ENCODE assay signal across 8 cellular contexts in genomic region chr17:40122944-40123810, GRCh38. TPM values are rescaled to one million over a fixed set of nuclear protein-coding genes. Genes with fewer than 3 reads are reported as not detected.
A peak's percentile ranks its signal among the peaks of the same experiment; 100 is the strongest.
DNase-seq lines count a peak whose midpoint lies in the region; ATAC-seq, FAIRE-seq and TF ChIP-seq lines count a peak whose summit lies in the region.

No MANE protein-coding gene starts in this region.

- H3K9me3 ChIP-seq in Karpas-422 (ENCODE audit: low read length) (no peaks in the 10 kb centered on the region), GM12878 (replicated peaks; ENCODE audit: control insufficient read depth, insufficient read depth, low read length) (no peaks in the 10 kb centered on the region), iPS DF 6.9 (ENCODE audit: control insufficient read depth, insufficient read depth, low read length) (no peaks in the 10 kb centered on the region), gastrocnemius medialis (no peaks in the 10 kb centered on the region)

- under 1% methylated on average over 43 of the region's 48 CpGs for WGBS in GM12878 (ENCODE audit: insufficient coverage, insufficient replicate concordance, low lambda C conversion rate, missing lambda C conversion rate)
- 100% methylated on average over 1 of the region's 48 CpGs for WGBS in iPS DF 6.9 (ENCODE audit: insufficient coverage, insufficient read length)

- in situ Hi-C loops in GM12878 (cut with MboI): no loop called here
- in situ Hi-C loops in gastrocnemius medialis (cut with MboI; ENCODE audit: low sequenced_read_pairs in 4 of 4): no loop called here

- no TSS peak for BruUV-seq in GM12878 (replicated peaks; lab: Mats Ljungman, UMichigan)

- peak; percentile 19 for TF ChIP-seq POLR2A in GM18526 (IDR thresholded peaks at IDR 0.05; ENCODE audit: extremely low read depth, insufficient read length)
- peak; percentile 7; the same call in 1 of the 2 replicates for TF ChIP-seq POLR2A in GM12878 (IDR thresholded peaks at IDR 0.05; ENCODE audit: low read depth, low read length)
- peak in 1 of 2 donors; percentile 11 for TF ChIP-seq POLR2A in gastrocnemius medialis (IDR thresholded peaks at IDR 0.05)

- H3K4me1 ChIP-seq in Karpas-422 (ENCODE audit: low read length) (peaks cover 23% of the 10 kb centered on the region), GM12878 (ENCODE audit: control insufficient read depth, insufficient read depth, low read length) (peaks cover 6% of the 10 kb centered on the region), iPS DF 6.9 (ENCODE audit: control insufficient read depth, insufficient read depth, low read length) (no peaks in the 10 kb centered on the region), gastrocnemius medialis (peaks cover 25 to 29% of the 10 kb centered on the region in 2 donors)

- intact Hi-C loops in GM12878 (cut with micrococcal nuclease; ENCODE audit: unreplicated experiment): loop anchor here (1.0 kb wide), 1 partner anchor 17 kb away; the partner anchor contains the start of gene CASC3
- intact Hi-C loops in gastrocnemius medialis (cut with DNase I; ENCODE audit: low total_unique reads): loop anchor here (5.0 kb wide), 1 partner anchor 219 kb away; no protein-coding TSS in a partner anchor

- RAD21 ChIA-PET in GM12878 (lab: Charles Lee; ENCODE audit: unreplicated experiment): interaction anchor here (0.8 to 5.2 kb wide), 10 partner anchors 10 to 110 kb away, joined by 3 to 64 read pairs (median 6); partner anchors contain the start of gene CASC3

- H3K36me3 ChIP-seq in Karpas-422 (ENCODE audit: insufficient read depth, low read length): peaks cover 19% of the 10 kb centered on the region; the same call in 1 of the 2 replicates
- peaks cover 0 to 9% of the 10 kb centered on the region in 2 experiments; a peak in 3 of 4 replicates for H3K36me3 ChIP-seq in GM12878 (ENCODE audit: control insufficient read depth in 2 of 2, insufficient read depth in 2 of 2, low read length in 1 of 2)
- H3K36me3 ChIP-seq in iPS DF 6.9 (ENCODE audit: control insufficient read depth, insufficient read depth, low read length): peaks cover 6% of the 10 kb centered on the region; the same call in 1 of the 2 replicates
- peaks cover 0 to 23% of the 10 kb centered on the region in 2 donors for H3K36me3 ChIP-seq in gastrocnemius medialis

- H4K20me1 ChIP-seq in Karpas-422 (ENCODE audit: insufficient read depth, low read depth, low read length) (peaks cover 4% of the 10 kb centered on the region; the same call in 1 of the 2 replicates), GM12878 (ENCODE audit: control insufficient read depth, insufficient read depth) (peaks cover 6% of the 10 kb centered on the region)

- H3K27ac ChIP-seq in Karpas-422 (ENCODE audit: low read length) (peak overlapping the region; percentile 78), GM12878 (ENCODE audit: control insufficient read depth, insufficient read depth) (peak overlapping the region; percentile 71), iPS DF 6.9 (ENCODE audit: low read length) (no peak overlapping the region), gastrocnemius medialis (peak overlapping the region; percentile 93 to 100 (median 99))

- H3K9ac ChIP-seq in Karpas-422 (ENCODE audit: low read length): peak overlapping the region; percentile 93
- peak overlapping the region; percentile 90 for H3K9ac ChIP-seq in GM12878 (ENCODE audit: control insufficient read depth, insufficient read depth, low read length)

- peak; percentile 34 for DNase-seq in AG10803 (ENCODE audit: low read depth)
- DNase-seq in Karpas-422: peak; percentile 81
- no peak for DNase-seq in GM12878 (ENCODE audit: low read depth, low spot score)
- DNase-seq in iPS DF 6.9 (ENCODE audit: low read depth, low spot score): no peak
- DNase-seq in gastrocnemius medialis: no peak

- H3K27me3 ChIP-seq in Karpas-422 (ENCODE audit: low read length) (no peaks in the 10 kb centered on the region), GM12878 (replicated peaks in 1 of 2; ENCODE audit: control insufficient read depth in 2 of 2, insufficient read depth in 2 of 2, low read length in 1 of 2) (no peaks in the 10 kb centered on the region), iPS DF 6.9 (ENCODE audit: control insufficient read depth, insufficient read depth, low read length) (no peaks in the 10 kb centered on the region), gastrocnemius medialis (no peaks in the 10 kb centered on the region)

- FAIRE-seq in GM12878 (lab: Jason Lieb, UNC): no peak

- TF ChIP-seq RAD21 in GM12878 (IDR thresholded peaks at IDR 0.05; ENCODE audit: insufficient read depth, low read depth, low read length): no peak

- H3K4me3 ChIP-seq in AG10803 (ENCODE audit: low read length) (peak overlapping the region; percentile 97), Karpas-422 (ENCODE audit: low read length) (peak overlapping the region; percentile 95), GM12878 (peak overlapping the region; percentile 99), iPS DF 6.9 (ENCODE audit: low read length) (peak overlapping the region; percentile 66), gastrocnemius medialis (peak overlapping the region; percentile 69 to 100 (median 95))

- no peaks in the 10 kb centered on the region for H3K9me2 ChIP-seq in Karpas-422 (replicated peaks; ENCODE audit: insufficient read depth, low read length)

- no peak for TF ChIP-seq CTCF in AG10803 (conservative IDR thresholded peaks at IDR 0.05; ENCODE audit: low read length)
- no peak for TF ChIP-seq CTCF in GM12878 (IDR thresholded peaks at IDR 0.05 in 2 of 3, conservative IDR thresholded peaks at IDR 0.05 in 1 of 3; ENCODE audit: control insufficient read depth in 2 of 3, extremely low read depth in 1 of 3, insufficient read depth in 1 of 3, low read depth in 3 of 3, low read length in 3 of 3)
- no peak for TF ChIP-seq CTCF in gastrocnemius medialis (IDR thresholded peaks at IDR 0.05 in 4 of 5, conservative IDR thresholded peaks at IDR 0.05 in 1 of 5)

- CTCF ChIA-PET in GM12878 (lab: Yijun Ruan, JAX): interaction anchor here (0.6 to 6.3 kb wide), 13 partner anchors 9 to 501 kb away, joined by 3 to 87 read pairs (median 5); partner anchors contain the start of gene CASC3

- TF ChIP-seq EP300 in GM12878 (IDR thresholded peaks at IDR 0.05; ENCODE audit: borderline replicate concordance in 1 of 2, control insufficient read depth in 1 of 2, low read depth in 2 of 2, low read length in 2 of 2): no peak

- POLR2A ChIA-PET in GM12878 (lab: Charles Lee): interaction anchor here (0.6 to 5.6 kb wide), 12 partner anchors 10 to 188 kb away, joined by 3 to 45 read pairs (median 6); partner anchors contain the start of genes CASC3 and NR1D1

- H3K79me2 ChIP-seq in Karpas-422 (ENCODE audit: low read length) (peaks cover 54% of the 10 kb centered on the region), GM12878 (ENCODE audit: control insufficient read depth, insufficient read depth, low read length) (peaks cover 53% of the 10 kb centered on the region)

- no peak overlapping the region for H2AFZ ChIP-seq in Karpas-422 (ENCODE audit: low read length)
- peak overlapping the region; percentile 21; the same call in 1 of the 2 replicates for H2AFZ ChIP-seq in GM12878 (ENCODE audit: control insufficient read depth, low read depth, low read length)

- SMC1A ChIA-PET in GM12878 (lab: Charles Lee; ENCODE audit: uncharacterized antibody, unreplicated experiment): interaction anchor here (1.2 to 5.4 kb wide), 12 partner anchors 8 to 166 kb away, joined by 3 to 49 read pairs (median 6); partner anchors contain the start of gene CASC3

- H3K4me2 ChIP-seq in Karpas-422 (ENCODE audit: low read depth, low read length, poor library complexity, severe bottlenecking) (peak overlapping the region; percentile 77), GM12878 (ENCODE audit: control insufficient read depth, insufficient read depth) (peak overlapping the region; percentile 96)

- ATAC-seq in SK-N-SH treated with all-trans-retinoic acid at 6 μM for 48 hours: peak; percentile 28
- peak; percentile 37 for ATAC-seq in GM12878
- ATAC-seq in gastrocnemius medialis: peak; percentile 26 to 35
- ATAC-seq in HG03571 (IDR thresholded peaks at IDR 0.05; ENCODE audit: unreplicated experiment): no peak

RNA-seq across cellular contexts. Expression of gene MSL1, which starts 1.4 kb away (rescaled TPM):
- 48.6 and 53.2 TPM in 2 replicates for total RNA-seq in Karpas-422 (2014; rRNA removed; shearing (Covaris generic); ENCODE audit: low replicate concordance)
- 146 and 147 TPM in 2 replicates for total RNA-seq in GM12878 (2013; cell fraction: nucleolus; rRNA removed)
- total RNA-seq in GM12878 (2014; rRNA removed) (56.3 and 57.6 TPM in 2 replicates), GM12878 (2014; rRNA removed; fragmentation: Illumina TruSeq; extraction: Trizol) (56.4 and 56.5 TPM in 2 replicates), GM12878 (2021) (47.8 and 50.6 TPM in 2 replicates), gastrocnemius medialis (10 to 100 TPM; 75.7 to 96.3 (median 85.9) TPM)
- 38.1 TPM for polyA plus RNA-seq in GM12878 (2011; ENCODE audit: low read depth)
- polyA plus RNA-seq in GM12878 (2011; rRNA removed) (80.9 and 101 TPM in 2 replicates), GM12878 (2014; fragmentation: Illumina TruSeq; extraction: Trizol) (95.2 and 110 TPM in 2 replicates), GM12878 (2014; fragmentation: Nextera tagmentation; extraction: Ambion mirVana) (10 to 100 TPM; 11.1 to 18.0 TPM), GM12878 (2014; rRNA removed) (52.0 and 53.1 TPM in 2 replicates), GM12878 (2016; fragmentation: Nextera tagmentation; extraction: Ambion mirVana) (1 to 10 TPM; 6.1 to 9.5 TPM)
- 34.6 and 35.7 TPM in 2 replicates for polyA plus RNA-seq in GM12878 (2011; cell fraction: cytosol; rRNA removed)
- 220 and 227 TPM in 2 replicates for polyA plus RNA-seq in GM12878 (2011; cell fraction: nucleus; rRNA removed)
- polyA plus RNA-seq in GM12878 (2012): 45.9 and 51.6 TPM in 2 replicates
- 33.0 and 40.5 TPM in 2 replicates for polyA minus RNA-seq in GM12878 (2011; rRNA and poly(A)+ RNA removed)
- 16.6 and 20.3 TPM in 2 replicates for polyA minus RNA-seq in GM12878 (2011; cell fraction: cytosol; rRNA and poly(A)+ RNA removed)
- polyA minus RNA-seq in GM12878 (2011; cell fraction: nucleus; rRNA and poly(A)+ RNA removed): 30.2 and 34.7 TPM in 2 replicates

RNA-seq across cellular contexts. Expression of gene CASC3, which starts 17.2 kb away (rescaled TPM):
- total RNA-seq in Karpas-422 (2014; rRNA removed; shearing (Covaris generic); ENCODE audit: low replicate concordance): 37.4 and 74.5 TPM in 2 replicates
- total RNA-seq in GM12878 (2013; cell fraction: nucleolus; rRNA removed): 135 and 156 TPM in 2 replicates
- total RNA-seq in GM12878 (2014; rRNA removed) (31.8 and 37.6 TPM in 2 replicates), GM12878 (2014; rRNA removed; fragmentation: Illumina TruSeq; extraction: Trizol) (31.9 and 33.7 TPM in 2 replicates), GM12878 (2021) (42.9 and 49.0 TPM in 2 replicates), gastrocnemius medialis (10 to 100 TPM; 35.8 to 41.3 (median 39.8) TPM)
- 30.2 TPM for polyA plus RNA-seq in GM12878 (2011; ENCODE audit: low read depth)
- polyA plus RNA-seq in GM12878 (2011; rRNA removed) (40.3 and 60.0 TPM in 2 replicates), GM12878 (2014; fragmentation: Illumina TruSeq; extraction: Trizol) (52.4 and 59.7 TPM in 2 replicates), GM12878 (2014; fragmentation: Nextera tagmentation; extraction: Ambion mirVana) (10 to 100 TPM; 12.7 to 16.4 TPM), GM12878 (2014; rRNA removed) (30.2 and 34.3 TPM in 2 replicates), GM12878 (2016; fragmentation: Nextera tagmentation; extraction: Ambion mirVana) (10 to 100 TPM; 52.6 to 53.4 TPM)
- polyA plus RNA-seq in GM12878 (2011; cell fraction: cytosol; rRNA removed): 39.7 and 54.1 TPM in 2 replicates
- 126 and 159 TPM in 2 replicates for polyA plus RNA-seq in GM12878 (2011; cell fraction: nucleus; rRNA removed)
- polyA plus RNA-seq in GM12878 (2012): 40.4 and 44.5 TPM in 2 replicates
- 40.6 and 41.8 TPM in 2 replicates for polyA minus RNA-seq in GM12878 (2011; rRNA and poly(A)+ RNA removed)
- polyA minus RNA-seq in GM12878 (2011; cell fraction: cytosol; rRNA and poly(A)+ RNA removed): 9.0 and 22.5 TPM in 2 replicates
- polyA minus RNA-seq in GM12878 (2011; cell fraction: nucleus; rRNA and poly(A)+ RNA removed): 33.4 and 39.4 TPM in 2 replicates

RNA-seq across cellular contexts. Expression of gene NR1D1, which starts 22.8 kb away (rescaled TPM):
- 0.65 and 0.67 TPM in 2 replicates for total RNA-seq in Karpas-422 (2014; rRNA removed; shearing (Covaris generic); ENCODE audit: low replicate concordance)
- total RNA-seq in GM12878 (2013; cell fraction: nucleolus; rRNA removed): 5.0 TPM in 2 replicates
- total RNA-seq in GM12878 (2014; rRNA removed) (0.49 and 1.0 TPM in 2 replicates), GM12878 (2014; rRNA removed; fragmentation: Illumina TruSeq; extraction: Trizol) (0.31 and 0.37 TPM in 2 replicates), GM12878 (2021) (3.4 and 3.6 TPM in 2 replicates), gastrocnemius medialis (10 to 100 TPM; 16.0 to 34.2 (median 18.3) TPM)
- polyA plus RNA-seq in GM12878 (2011; ENCODE audit: low read depth): 0.85 TPM
- polyA plus RNA-seq in GM12878 (2011; rRNA removed) (0.17 and 0.41 TPM in 2 replicates), GM12878 (2014; fragmentation: Illumina TruSeq; extraction: Trizol) (0.44 and 1.8 TPM in 2 replicates), GM12878 (2014; fragmentation: Nextera tagmentation; extraction: Ambion mirVana) (under 1 TPM; 0.10 to 0.33 TPM), GM12878 (2014; rRNA removed) (0.87 and 1.2 TPM in 2 replicates), GM12878 (2016; fragmentation: Nextera tagmentation; extraction: Ambion mirVana) (1 to 10 TPM; 1.8 to 2.6 TPM)
- polyA plus RNA-seq in GM12878 (2011; cell fraction: cytosol; rRNA removed): 0.67 and 1.2 TPM in 2 replicates
- 5.1 and 5.9 TPM in 2 replicates for polyA plus RNA-seq in GM12878 (2011; cell fraction: nucleus; rRNA removed)
- 2.0 and 3.6 TPM in 2 replicates for polyA plus RNA-seq in GM12878 (2012)
- polyA minus RNA-seq in GM12878 (2011; rRNA and poly(A)+ RNA removed): 1.0 and 1.4 TPM in 2 replicates
- 2.1 TPM in 2 replicates for polyA minus RNA-seq in GM12878 (2011; cell fraction: cytosol; rRNA and poly(A)+ RNA removed)
- 3.1 and 6.0 TPM in 2 replicates for polyA minus RNA-seq in GM12878 (2011; cell fraction: nucleus; rRNA and poly(A)+ RNA removed)

RNA-seq across cellular contexts. Expression of gene RAPGEFL1, which starts 54.1 kb away (rescaled TPM):
- 5.6 and 8.9 TPM in 2 replicates for total RNA-seq in Karpas-422 (2014; rRNA removed; shearing (Covaris generic); ENCODE audit: low replicate concordance)
- 5.0 and 6.2 TPM in 2 replicates for total RNA-seq in GM12878 (2013; cell fraction: nucleolus; rRNA removed)
- total RNA-seq in GM12878 (2014; rRNA removed) (0.98 and 1.6 TPM in 2 replicates), GM12878 (2014; rRNA removed; fragmentation: Illumina TruSeq; extraction: Trizol) (0.83 and 1.2 TPM in 2 replicates), GM12878 (2021) (2.8 and 3.2 TPM in 2 replicates), gastrocnemius medialis (1 to 10 TPM; 1.8 to 5.8 (median 5.2) TPM)
- polyA plus RNA-seq in GM12878 (2011; ENCODE audit: low read depth): 1.6 TPM
- polyA plus RNA-seq in GM12878 (2011; rRNA removed) (0.82 and 1.7 TPM in 2 replicates), GM12878 (2014; fragmentation: Illumina TruSeq; extraction: Trizol) (1.2 and 2.2 TPM in 2 replicates), GM12878 (2014; fragmentation: Nextera tagmentation; extraction: Ambion mirVana) (under 1 TPM; 0.13 to 0.38 TPM), GM12878 (2014; rRNA removed) (2.9 and 3.6 TPM in 2 replicates), GM12878 (2016; fragmentation: Nextera tagmentation; extraction: Ambion mirVana) (1 to 10 TPM in 1 of 2 experiments, under 1 TPM in 1; 0.95 to 1.3 TPM)
- polyA plus RNA-seq in GM12878 (2011; cell fraction: cytosol; rRNA removed): 1.4 and 2.0 TPM in 2 replicates
- polyA plus RNA-seq in GM12878 (2011; cell fraction: nucleus; rRNA removed): 10.8 and 13.1 TPM in 2 replicates
- polyA plus RNA-seq in GM12878 (2012): 1.9 and 2.3 TPM in 2 replicates
- 1.8 and 2.2 TPM in 2 replicates for polyA minus RNA-seq in GM12878 (2011; rRNA and poly(A)+ RNA removed)
- 1.6 and 2.1 TPM in 2 replicates for polyA minus RNA-seq in GM12878 (2011; cell fraction: cytosol; rRNA and poly(A)+ RNA removed)
- polyA minus RNA-seq in GM12878 (2011; cell fraction: nucleus; rRNA and poly(A)+ RNA removed): 3.0 and 6.3 TPM in 2 replicates

Comparison
In these comparisons a context has a peak if more than half of its experiments do, and no peak if none do; other contexts are left out.
1. DNase-seq: peak in AG10803 (single experiment) and Karpas-422 (single experiment); none in GM12878 (single experiment), iPS DF 6.9 (single experiment) and gastrocnemius medialis (0 of 2).
2. Peak in every context shown above with its lines, with median percentiles within 50 percentile points of each other: H3K4me3 ChIP-seq.